In the genomic region with DNA sequence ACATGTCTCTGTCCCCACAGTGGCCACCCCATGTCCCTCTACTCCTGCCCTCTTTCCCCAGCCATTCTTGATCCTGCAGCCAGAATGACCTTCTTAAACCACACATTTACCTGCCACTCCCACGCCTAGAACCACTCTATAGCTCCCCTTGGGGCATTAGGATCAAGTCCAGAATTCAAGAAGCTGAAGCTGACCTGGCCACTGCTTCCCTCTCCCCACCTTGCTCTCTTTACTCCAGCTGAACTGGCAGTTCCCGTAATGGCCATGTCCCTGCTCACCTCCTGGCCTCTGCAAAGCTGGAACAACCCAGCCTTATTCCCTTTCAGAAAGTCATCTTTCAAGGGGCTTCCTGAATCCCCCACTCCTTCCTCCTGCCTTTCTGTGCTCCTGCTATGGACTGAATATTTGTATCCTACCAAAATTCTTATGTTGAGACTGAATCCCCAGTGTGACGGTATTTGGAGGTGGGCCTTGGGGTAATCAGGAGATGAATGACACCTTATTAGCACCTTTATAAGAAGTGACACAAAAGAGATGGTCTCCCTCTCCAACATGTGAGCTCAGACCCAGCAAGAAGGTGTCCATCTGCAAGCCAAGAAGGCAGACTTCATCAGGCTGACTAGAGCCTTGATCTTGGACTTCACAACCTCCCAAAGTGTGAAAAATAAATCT, we compare ENCODE assay signal across 10 cellular contexts. TPM values are rescaled to one million over a fixed set of nuclear protein-coding genes. Genes with fewer than 3 reads are reported as not detected.
DNase-seq lines count a peak whose midpoint lies in the region; ATAC-seq and TF ChIP-seq lines count a peak whose summit lies in the region.
"Had no signal": no experiment of that assay in that cellular context is flagged by ENCODE, and none has a peak within 500 bp of the region (broad histone marks: within the 10 kb centered on the region; RNA-seq: fewer than 3 reads in every experiment).

No MANE protein-coding gene starts in this region.

- H3K4me3 ChIP-seq in adrenal gland (no peak overlapping the region), mesodermal cell (ENCODE audit: extremely low read depth, insufficient read depth, low read length, poor library complexity, severe bottlenecking) (peak overlapping the region; percentile 91)

- no peak for DNase-seq in activated naive CD4-positive, alpha-beta T cell (lab: John Stamatoyannopoulos, UW)
- peak in 1 of 7 donors; percentile 49 for DNase-seq in adrenal gland
- DNase-seq in type B pancreatic cell (ENCODE audit: extremely low spot score, unreplicated experiment) = no peak
- no peak for DNase-seq in DMS53 treated with DMSO at 0.1 percent for 48 hours (lab: John Stamatoyannopoulos, UW; ENCODE audit: unreplicated experiment)
- DNase-seq: COR-L47 had no signal

- peak overlapping the region; percentile 97 for H3K4me3 Mint-ChIP-seq in activated naive CD4-positive, alpha-beta T cell treated with anti-CD3 and anti-CD28 coated beads, Interleukin-2, amount 50 U/mL, for 24 hours
- peak overlapping the region; percentile 96 for H3K4me3 Mint-ChIP-seq in type B pancreatic cell

- H3K27ac ChIP-seq in adrenal gland = peak overlapping the region; percentile 90 to 100 (median 99)
- peak overlapping the region; percentile 100 for H3K27ac ChIP-seq in mesodermal cell (ENCODE audit: low read depth, low read length, severe bottlenecking)

- no peak for TF ChIP-seq POLR2A in adrenal gland (IDR thresholded peaks at IDR 0.05)

- H3K36me3 ChIP-seq in adrenal gland (replicated peaks in 1 of 2) (peaks cover 0 to 19% of the 10 kb centered on the region in 2 donors), mesodermal cell (ENCODE audit: control insufficient read depth, insufficient read depth, low read length) (peaks cover 31% of the 10 kb centered on the region)

- ATAC-seq in GM19452 (IDR thresholded peaks at IDR 0.05; ENCODE audit: unreplicated experiment) (no peak), HG02970 (IDR thresholded peaks at IDR 0.05; ENCODE audit: low FRiP score, unreplicated experiment) (no peak)

- peak overlapping the region; percentile 98 for H3K27ac Mint-ChIP-seq in activated naive CD4-positive, alpha-beta T cell treated with anti-CD3 and anti-CD28 coated beads, Interleukin-2, amount 50 U/mL, for 24 hours
- peak overlapping the region; percentile 99 for H3K27ac Mint-ChIP-seq in type B pancreatic cell

- H3K4me1 ChIP-seq in adrenal gland (replicated peaks in 1 of 2) = peaks cover 60 to 70% of the 10 kb centered on the region in 2 donors
- peaks cover 57% of the 10 kb centered on the region for H3K4me1 ChIP-seq in mesodermal cell (ENCODE audit: control insufficient read depth, insufficient read depth, low read length, poor library complexity, severe bottlenecking)

- H3K27me3 ChIP-seq in adrenal gland = no peaks in the 10 kb centered on the region

- peaks cover 75% of the 10 kb centered on the region for H3K4me1 Mint-ChIP-seq in activated naive CD4-positive, alpha-beta T cell treated with anti-CD3 and anti-CD28 coated beads, Interleukin-2, amount 50 U/mL, for 24 hours
- H3K4me1 Mint-ChIP-seq in type B pancreatic cell (ENCODE audit: unreplicated experiment) = peaks cover 74% of the 10 kb centered on the region

- H3K36me3 Mint-ChIP-seq in activated naive CD4-positive, alpha-beta T cell treated with anti-CD3 and anti-CD28 coated beads, Interleukin-2, amount 50 U/mL, for 24 hours = peaks cover 30% of the 10 kb centered on the region
- peaks cover 13% of the 10 kb centered on the region for H3K36me3 Mint-ChIP-seq in type B pancreatic cell

- H3K9me3 ChIP-seq in adrenal gland (replicated peaks in 1 of 3) (no peaks in the 10 kb centered on the region), mesodermal cell (ENCODE audit: control insufficient read depth, low read length) (no peaks in the 10 kb centered on the region)

- intact Hi-C loops in adrenal gland (cut with DNase I) = loop anchor here in 1 of 2 donors (5.0 kb wide), 1 partner anchor 33 kb away; no protein-coding TSS in a partner anchor

- WGBS in adrenal gland, 4 donors = 73 to 86% (median 81%) methylated on average over 3 of the region's 3 CpGs
- 83 to 92% methylated on average over 2 of the region's 3 CpGs for WGBS in mesodermal cell (ENCODE audit: insufficient coverage in 2 of 2), 2 experiments

- H3K9me3 Mint-ChIP-seq in activated naive CD4-positive, alpha-beta T cell treated with anti-CD3 and anti-CD28 coated beads, Interleukin-2, amount 50 U/mL, for 24 hours = no peaks in the 10 kb centered on the region
- no peaks in the 10 kb centered on the region for H3K9me3 Mint-ChIP-seq in type B pancreatic cell

- no peak for TF ChIP-seq CTCF in adrenal gland (IDR thresholded peaks at IDR 0.05)
- no peak for TF ChIP-seq CTCF in type B pancreatic cell (conservative IDR thresholded peaks at IDR 0.05)

- H3K27me3 Mint-ChIP-seq in activated naive CD4-positive, alpha-beta T cell treated with anti-CD3 and anti-CD28 coated beads, Interleukin-2, amount 50 U/mL, for 24 hours = no peaks in the 10 kb centered on the region
- H3K27me3 Mint-ChIP-seq in type B pancreatic cell = peaks cover 8% of the 10 kb centered on the region

RNA-seq across cellular contexts. Expression of a gene that starts 3.8 kb away (rescaled TPM):
- 10 to 100 TPM; 21.9 to 62.2 (median 30.1) TPM for total RNA-seq in adrenal gland
- 10 to 100 TPM in 2 of 3 donors, 1 to 10 TPM in 1; 9.9 to 32.7 (median 16.2) TPM for polyA plus RNA-seq in adrenal gland
- polyA plus RNA-seq in mesodermal cell (2013, experiment 1 of 2) = 43.3 TPM
- 34.8 TPM for polyA plus RNA-seq in mesodermal cell (2013, experiment 2 of 2)
- total RNA-seq in type B pancreatic cell (ENCODE audit: low replicate concordance) = 7.5 and 24.5 TPM in 2 replicates

RNA-seq across cellular contexts. Expression of a gene that starts 42.2 kb away (rescaled TPM):
- total RNA-seq in adrenal gland (10 to 100 TPM in 2 of 8 donors, 1 to 10 TPM in 6; 1.2 to 12.1 (median 5.8) TPM), type B pancreatic cell (ENCODE audit: low replicate concordance) (9.8 and 10.3 TPM in 2 replicates)
- polyA plus RNA-seq in adrenal gland = 10 to 100 TPM in 2 of 3 donors, 1 to 10 TPM in 1; 1.7 to 35.7 (median 14.6) TPM
- polyA plus RNA-seq in mesodermal cell (2013, experiment 1 of 2) = 4.5 TPM
- 3.6 TPM for polyA plus RNA-seq in mesodermal cell (2013, experiment 2 of 2)

RNA-seq across cellular contexts. Expression of a gene that starts 42.2 kb away (rescaled TPM):
- total RNA-seq in adrenal gland (10 to 100 TPM; 24.3 to 66.2 (median 54.4) TPM), type B pancreatic cell (ENCODE audit: low replicate concordance) (76.5 and 98.4 TPM in 2 replicates)
- 10 to 100 TPM; 30.5 to 49.1 (median 35.1) TPM for polyA plus RNA-seq in adrenal gland
- 45.0 TPM for polyA plus RNA-seq in mesodermal cell (2013, experiment 1 of 2)
- polyA plus RNA-seq in mesodermal cell (2013, experiment 2 of 2) = 38.8 TPM

RNA-seq across cellular contexts. Expression of a gene that starts 42.8 kb away (rescaled TPM):
- total RNA-seq in adrenal gland (under 1 TPM in 3 of 8 donors, not detected in 5; 0.10 to 0.28 (median 0.13) TPM), type B pancreatic cell (ENCODE audit: low replicate concordance) (0.12 TPM in 1 of 2 replicates, not detected in the other)
- under 1 TPM in 2 of 3 donors, not detected in 1; 0.40 to 0.48 TPM for polyA plus RNA-seq in adrenal gland
- polyA plus RNA-seq in mesodermal cell (2013, experiment 1 of 2) = 3.6 TPM
- 3.4 TPM for polyA plus RNA-seq in mesodermal cell (2013, experiment 2 of 2)
- total RNA-seq: lung microvascular endothelial cell had no signal
